ENCODE assay signal across 20 cellular contexts in the genomic region with DNA sequence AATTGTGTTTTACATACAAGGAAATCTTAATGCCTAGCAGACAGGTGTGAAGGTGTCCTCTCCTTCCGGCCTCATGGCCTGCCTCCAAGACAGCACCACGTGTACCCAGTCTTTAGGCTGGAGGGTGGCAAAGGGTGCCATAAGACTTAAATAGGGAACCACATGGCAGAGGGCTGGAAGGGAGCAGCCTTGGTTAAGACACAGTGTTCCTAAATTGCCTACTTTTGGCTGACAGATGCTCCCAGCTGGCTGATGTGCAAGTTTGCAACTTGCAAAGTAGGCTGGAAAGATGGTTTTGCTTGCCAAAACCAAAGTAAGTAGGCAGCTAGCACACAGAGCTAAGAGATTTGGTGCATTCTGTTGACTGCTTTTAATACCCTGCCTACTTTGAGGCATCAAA. TPM values are rescaled to one million over a fixed set of nuclear protein-coding genes. Genes with fewer than 3 reads are reported as not detected.
DNase-seq lines count a peak whose midpoint lies in the region; ATAC-seq and TF ChIP-seq lines count a peak whose summit lies in the region.
"Had no signal": no experiment of that assay in that cellular context is flagged by ENCODE, and none has a peak within 500 bp of the region (broad histone marks: within the 10 kb centered on the region; RNA-seq: fewer than 3 reads in every experiment).

No MANE protein-coding gene starts in this region.

- no peaks in the 10 kb centered on the region for H4K20me1 ChIP-seq in mammary epithelial cell (ENCODE audit: insufficient read depth, low read length)

- H3K27me3 ChIP-seq in mammary epithelial cell (ENCODE audit: insufficient read depth, low read length) = no peaks in the 10 kb centered on the region

- BruUV-seq in MCF 10A (replicated peaks; lab: Mats Ljungman, UMichigan) (no TSS peak), mammary epithelial cell (replicated peaks; lab: Mats Ljungman, UMichigan) (no TSS peak)

- H3K79me2 ChIP-seq in mammary epithelial cell (ENCODE audit: insufficient read depth, low read length) = no peaks in the 10 kb centered on the region

- no peaks in the 10 kb centered on the region for H3K9me3 ChIP-seq in mammary epithelial cell (replicated peaks; ENCODE audit: insufficient read depth, low read length)
- H3K9me3 ChIP-seq in mucosa of descending colon = no peaks in the 10 kb centered on the region

- no peak overlapping the region for H3K27ac ChIP-seq in mammary epithelial cell (ENCODE audit: insufficient read depth, low read depth, low read length)
- H3K27ac ChIP-seq: 22Rv1, PC-9 had no signal

- no peak overlapping the region for H3K4me2 ChIP-seq in mammary epithelial cell (ENCODE audit: insufficient read depth, low read depth, low read length)
- H3K4me2 ChIP-seq: PC-9 had no signal

- H3K36me3 Mint-ChIP-seq in MCF 10A (ENCODE audit: insufficient read depth, unreplicated experiment) = peaks cover 60% of the 10 kb centered on the region
- H3K36me3 Mint-ChIP-seq: CD8-positive, alpha-beta T cell had no signal

- no peaks in the 10 kb centered on the region for H3K27me3 Mint-ChIP-seq in MCF 10A (ENCODE audit: insufficient read depth, unreplicated experiment)

- no peak overlapping the region for H3K9ac ChIP-seq in mammary epithelial cell (ENCODE audit: insufficient read depth, low read length)

- H3K4me3 ChIP-seq in mammary epithelial cell (replicated peaks in 1 of 3; ENCODE audit: insufficient read depth in 1 of 3, low read depth in 2 of 3, low read length in 3 of 3) (no peak overlapping the region), mucosa of descending colon (no peak overlapping the region)
- H3K4me3 ChIP-seq: PC-9 had no signal

- H3K4me3 Mint-ChIP-seq in MCF 10A (ENCODE audit: unreplicated experiment) = no peak overlapping the region
- H3K4me3 Mint-ChIP-seq: CD8-positive, alpha-beta T cell had no signal

- peak; percentile 21 for ATAC-seq in mucosa of descending colon
- no peak for ATAC-seq in Right ventricle myocardium inferior
- ATAC-seq: CD8-positive, alpha-beta T cell had no signal

- H3K36me3 ChIP-seq in mammary epithelial cell (ENCODE audit: insufficient read depth, low read length) (peaks cover 38% of the 10 kb centered on the region), mucosa of descending colon (ENCODE audit: low read depth) (no peaks in the 10 kb centered on the region)

- POLR2A ChIA-PET in MCF 10A (lab: Yijun Ruan, JAX) = interaction anchor here (1.1 to 1.5 kb wide), 2 partner anchors 15 to 21 kb away, joined by 3 to 6 read pairs; no protein-coding TSS in a partner anchor

- TF ChIP-seq CTCF in MCF 10A (IDR thresholded peaks at IDR 0.05; ENCODE audit: unreplicated experiment) (no peak), mammary epithelial cell (conservative IDR thresholded peaks at IDR 0.05 in 1 of 2, IDR thresholded peaks at IDR 0.05 in 1 of 2; ENCODE audit: extremely low read depth in 1 of 2, insufficient read depth in 1 of 2, low read depth in 1 of 2, low read length in 2 of 2) (no peak), mucosa of descending colon (IDR thresholded peaks at IDR 0.05) (no peak)

- no peak overlapping the region for H2AFZ ChIP-seq in mammary epithelial cell (ENCODE audit: low read depth, low read length)
- H2AFZ ChIP-seq: PC-9 had no signal

- intact Hi-C loops in MCF 10A (cut with micrococcal nuclease) (no loop called here), mammary epithelial cell (cut with micrococcal nuclease) (no loop called here), mucosa of descending colon (cut with DNase I, micrococcal nuclease) (no loop called here), Right ventricle myocardium inferior (cut with DNase I) (no loop called here)

- H3K4me1 ChIP-seq in mammary epithelial cell (ENCODE audit: insufficient read depth, low read length) (no peaks in the 10 kb centered on the region), mucosa of descending colon (ENCODE audit: low read depth) (no peaks in the 10 kb centered on the region)

- 38% methylated on average over 2 of the region's 2 CpGs for WGBS in mammary epithelial cell (ENCODE audit: low coverage, missing lambda C conversion rate)

- CTCF ChIA-PET in MCF 10A (lab: Yijun Ruan, JAX) = interaction anchor here (1.1 kb wide), 1 partner anchor 351 kb away, joined by 3 read pairs; no protein-coding TSS in a partner anchor
- CTCF ChIA-PET in mammary epithelial cell (lab: Charles Lee; ENCODE audit: low non-redundant PET) = no interaction called here

- no peaks in the 10 kb centered on the region for H3K9me3 Mint-ChIP-seq in MCF 10A (ENCODE audit: unreplicated experiment)
- H3K9me3 Mint-ChIP-seq: CD8-positive, alpha-beta T cell had no signal

- dilution Hi-C loops in mammary epithelial cell (cut with HindIII; ENCODE audit: low sequenced_read_pairs) = no loop called here

- no peaks in the 10 kb centered on the region for H3K4me1 Mint-ChIP-seq in MCF 10A (ENCODE audit: insufficient read depth, unreplicated experiment)

- in situ Hi-C loops in mammary epithelial cell (cut with MboI; ENCODE audit: low sequenced_read_pairs in 2 of 2) = no loop called here

- H3K27ac Mint-ChIP-seq in MCF 10A (ENCODE audit: low read depth, unreplicated experiment) = peak overlapping the region; percentile 18
- H3K27ac Mint-ChIP-seq: CD8-positive, alpha-beta T cell had no signal

- DNase-seq in MCF 10A (ENCODE audit: unreplicated experiment) = no peak
- no peak for DNase-seq in mammary epithelial cell
- DNase-seq in fibroblast of gingiva (ENCODE audit: low read depth) = peak; percentile 56
- DNase-seq in mucosa of descending colon = no peak
- DNase-seq in Right ventricle myocardium inferior (ENCODE audit: missing footprints) = no peak
- DNase-seq in HT-29 (ENCODE audit: low spot score) = no peak
- no peak for DNase-seq in NCI-H510A (lab: John Stamatoyannopoulos, UW)
- no peak for DNase-seq in germinal center (ENCODE audit: low spot score)
- DNase-seq: CD8-positive, alpha-beta T cell; H7; Karpas-422; NCI-H1417 treated with DMSO at 0.1 percent for 48 hours; NCI-H1930; NCI-H446 treated with DMSO at 0.1 percent for 48 hours; NCI-H774; PC-9; SHP77 had no signal

RNA-seq across cellular contexts. Expression of gene CCNB2, which starts 45.2 kb away (rescaled TPM):
- 25.7 and 54.1 TPM in 2 replicates for total RNA-seq in MCF 10A (2022)
- 10 to 100 TPM in 1 of 2 donors, 1 to 10 TPM in 1; 2.8 to 37.4 TPM for total RNA-seq in mammary epithelial cell
- polyA plus RNA-seq in mammary epithelial cell = 67.7 TPM
- 40.0 TPM for polyA minus RNA-seq in mammary epithelial cell
- 10 to 100 TPM in 1 of 3 donors, 1 to 10 TPM in 2; 3.0 to 29.3 (median 8.7) TPM for total RNA-seq in mucosa of descending colon
- 0.54 TPM for total RNA-seq in Right ventricle myocardium inferior
- 84.6 and 89.0 TPM in 2 replicates for total RNA-seq in HT-29 (2014; rRNA removed; shearing (Covaris generic))

RNA-seq across cellular contexts. Expression of gene LDHAL6B, which starts 56.5 kb away (rescaled TPM):
- total RNA-seq in MCF 10A (2022) (not detected in 2 replicates), mammary epithelial cell (not detected), mucosa of descending colon (not detected), Right ventricle myocardium inferior (not detected)
- not detected for polyA plus RNA-seq in mammary epithelial cell
- not detected for polyA minus RNA-seq in mammary epithelial cell
- total RNA-seq in HT-29 (2014; rRNA removed; shearing (Covaris generic)) = not detected in 2 replicates
- total RNA-seq: CD8-positive, alpha-beta T cell; H7; PC-9 had no signal
- polyA plus RNA-seq: AG04450, BJ had no signal
